In genomic region chr9:16992138-16992537, GRCh38 we compare ENCODE assay signal across 22 cellular contexts.
DNase-seq lines count a peak whose midpoint lies in the region; ATAC-seq and TF ChIP-seq lines count a peak whose summit lies in the region.
"Had no signal": no experiment of that assay in that cellular context is flagged by ENCODE, and none has a peak within 500 bp of the region (broad histone marks: within the 10 kb centered on the region; RNA-seq: fewer than 3 reads in every experiment).

No MANE protein-coding gene starts in this region.

- H3K4me3 ChIP-seq in fibroblast of the aortic adventitia (ENCODE audit: low read depth, low read length): no peak overlapping the region

- peak; percentile 41 for DNase-seq in AG20443 (ENCODE audit: low spot score)
- peak; percentile 8 for DNase-seq in LHCN-M2 (ENCODE audit: low read depth)
- DNase-seq in fibroblast of the aortic adventitia (ENCODE audit: low read depth): peak; percentile 61
- no peak for DNase-seq in cortex of kidney (lab: John Stamatoyannopoulos, UW)
- no peak for DNase-seq in Ammon's horn (ENCODE audit: low spot score)
- DNase-seq in HuH-7.5 (ENCODE audit: low spot score): no peak
- DNase-seq: 8988T; BE2C; C1 segment of cervical spinal cord; CD4-positive, CD25-positive, alpha-beta regulatory T cell; CD8-positive, alpha-beta memory T cell; COR-L47; DMS 273 treated with DMSO at 0.1 percent for 48 hours; DMS53; DND-41; EL; GOT3; H7; HFFc6 had no signal

- ATAC-seq in esophagus mucosa (peak; percentile 60), GM21786 (IDR thresholded peaks at IDR 0.05; ENCODE audit: unreplicated experiment) (no peak)
- ATAC-seq: HCT116 had no signal

- TF ChIP-seq CTCF in fibroblast of the aortic adventitia (IDR thresholded peaks at IDR 0.05; ENCODE audit: insufficient read depth, low read length): no peak

Comparison
In these comparisons a context has a peak if more than half of its experiments do, and no peak if none do; other contexts are left out.
1. DNase-seq: peak in AG20443 (single experiment), LHCN-M2 (single experiment) and fibroblast of the aortic adventitia (single experiment); none in cortex of kidney (single experiment), Ammon's horn (single experiment) and HuH-7.5 (single experiment).